In genomic region chr4:54930226-54930625, GRCh38 we compare ENCODE assay signal across 1 cellular context.
TF ChIP-seq lines count a peak whose summit lies in the region.

No MANE protein-coding gene starts in this region.

TF ChIP-seq in GM23338, 12 proteins besides CTCF, POLR2A, EP300 and RAD21 (continued from another document):
- TF ChIP-seq ZNF462 (CRISPR knock-in tag; IDR thresholded peaks at IDR 0.05) (no peak), REST (IDR thresholded peaks at IDR 0.05; ENCODE audit: unreplicated experiment) (no peak), EZH2 (IDR thresholded peaks at IDR 0.05; ENCODE audit: low read depth, unreplicated experiment) (no peak)
